In the genomic region with DNA sequence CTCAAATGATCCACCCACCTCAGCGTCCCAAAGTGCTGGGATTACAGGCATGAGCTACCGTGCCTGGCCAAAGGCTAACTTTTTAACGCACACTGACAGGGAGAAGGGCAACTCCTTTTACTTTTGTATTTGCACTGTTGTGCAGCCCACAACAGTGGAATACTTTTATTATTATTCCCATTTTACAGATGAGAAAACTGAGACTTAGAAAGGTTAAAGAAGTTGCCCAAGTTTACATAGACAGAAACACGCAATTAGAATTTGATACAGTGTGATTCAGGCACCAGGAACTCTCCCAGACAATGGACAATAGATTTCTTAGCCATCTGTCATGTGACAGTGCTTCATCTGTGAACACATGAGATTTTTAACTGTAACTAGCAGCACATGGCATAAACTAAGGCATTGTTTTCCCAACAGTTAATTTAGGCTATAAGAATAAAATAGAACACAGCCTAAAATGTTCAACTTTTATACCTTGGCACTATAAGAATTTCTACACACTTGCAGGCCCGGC, we compare ENCODE assay signal across 22 cellular contexts. TPM values are rescaled to one million over a fixed set of nuclear protein-coding genes. Genes with fewer than 3 reads are reported as not detected.
DNase-seq lines count a peak whose midpoint lies in the region; FAIRE-seq and TF ChIP-seq lines count a peak whose summit lies in the region.
"Had no signal": no experiment of that assay in that cellular context is flagged by ENCODE, and none has a peak within 500 bp of the region (broad histone marks: within the 10 kb centered on the region; RNA-seq: fewer than 3 reads in every experiment).

No MANE protein-coding gene starts in this region.

- H3K4me3 ChIP-seq in epithelial cell of esophagus (ENCODE audit: low read length), result no peak overlapping the region
- H3K4me3 ChIP-seq: ovary, right atrium auricular region, thoracic aorta had no signal

- DNase-seq in ELR (ENCODE audit: low read depth) (peak; percentile 47), SK-MEL-5 (ENCODE audit: low read depth, low spot score) (peak; percentile 75), epithelial cell of esophagus (ENCODE audit: low read depth) (peak; percentile 45), lung microvascular endothelial cell (ENCODE audit: low read depth in 2 of 2) (peak; percentile 53 to 63), SW 1271 (lab: John Stamatoyannopoulos, UW) (no peak), NCI-H1092 treated with DMSO at 0.1 percent for 48 hours (lab: John Stamatoyannopoulos, UW) (no peak), urothelium cell line (ENCODE audit: low spot score) (no peak), COR-L47 (lab: John Stamatoyannopoulos, UW) (no peak)
- DNase-seq: ACHN; activated CD4-positive, alpha-beta T cell treated with anti-CD3 and anti-CD28 coated beads, Interleukin-2, amount 50 U/mL, for 48 hours; activated CD8-positive, alpha-beta memory T cell treated with anti-CD3 and anti-CD28 coated beads, Interleukin-2, amount 50 U/mL, for 48 hours; activated naive CD8-positive, alpha-beta T cell treated with anti-CD3 and anti-CD28 coated beads for 36 hours; effector memory CD4-positive, alpha-beta T cell; KG1; natural killer cell; NK-92 treated with Interleukin-12 subunit alpha and Interleukin-12 subunit beta, amount 100 ng/mL, for 24 hours; ovary; stimulated activated naive CD4-positive, alpha-beta T cell treated with Interleukin-2 at 50 U/mL for 16 hours; T-helper 1 cell had no signal

- TF ChIP-seq CTCF in epithelial cell of esophagus (IDR thresholded peaks at IDR 0.05; ENCODE audit: insufficient read depth, low read depth, low read length, missing control alignments), result no peak

- in situ Hi-C loops in SK-MEL-5 (cut with HindIII; ENCODE audit: low pct_unique_long_range_greater_than_20kb, low sequenced_read_pairs), result no loop called here

- FAIRE-seq in urothelium cell line (lab: Jason Lieb, UNC), result no peak
- FAIRE-seq: GM19239 had no signal

RNA-seq across cellular contexts. Expression of gene STAG1, which starts 18.8 kb away (rescaled TPM):
- total RNA-seq in SK-MEL-5 (2014; rRNA removed; shearing (Covaris generic)), result 16.3 and 17.9 TPM in 2 replicates
- polyA plus RNA-seq in SK-MEL-5 (2015; cell fraction: cytosol; rRNA removed), result 8.0 and 9.2 TPM in 2 replicates
- polyA plus RNA-seq in SK-MEL-5 (2015; cell fraction: nucleus; rRNA removed), result 8.8 and 10.3 TPM in 2 replicates
- total RNA-seq in lung microvascular endothelial cell, result 19.6 and 25.4 TPM in 2 replicates

Comparison
In these comparisons a context has a peak if more than half of its experiments do, and no peak if none do; other contexts are left out.
1. DNase-seq: peak in ELR (single experiment), SK-MEL-5 (single experiment), epithelial cell of esophagus (single experiment) and lung microvascular endothelial cell (2 of 2); none in SW 1271 (0 of 2), NCI-H1092 treated with DMSO at 0.1 percent for 48 hours (single experiment), urothelium cell line (single experiment) and COR-L47 (single experiment).